Comparison of ENCODE assay signal across 21 cellular contexts in the genomic region with DNA sequence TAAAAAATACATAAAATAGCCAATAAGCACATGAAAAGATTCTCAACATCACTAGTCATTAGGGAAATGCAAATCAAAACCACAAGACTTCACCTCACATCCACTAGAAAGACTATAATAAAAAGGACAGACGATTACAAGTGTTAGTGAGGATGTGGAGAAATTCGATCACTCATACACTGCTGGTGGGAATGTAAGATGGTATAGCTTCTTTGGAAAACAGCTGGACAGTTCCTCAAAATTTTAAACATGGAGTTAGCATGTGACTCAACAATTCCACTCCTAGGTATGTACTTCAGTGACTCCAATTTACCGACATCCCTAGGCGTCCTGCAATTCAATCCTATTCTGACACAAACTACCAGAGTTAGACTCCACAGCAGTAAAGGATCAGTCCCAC. TPM values are rescaled to one million over a fixed set of nuclear protein-coding genes. Genes with fewer than 3 reads are reported as not detected.
DNase-seq lines count a peak whose midpoint lies in the region; FAIRE-seq and TF ChIP-seq lines count a peak whose summit lies in the region.
"Had no signal": no experiment of that assay in that cellular context is flagged by ENCODE, and none has a peak within 500 bp of the region (broad histone marks: within the 10 kb centered on the region; RNA-seq: fewer than 3 reads in every experiment).

No MANE protein-coding gene starts in this region.

- no peak overlapping the region for H3K4me3 Mint-ChIP-seq in astrocyte (ENCODE audit: unreplicated experiment)
- H3K4me3 Mint-ChIP-seq: B cell; CD8-positive, alpha-beta T cell; H9; IgD-negative memory B cell had no signal

- H2AFZ ChIP-seq in GM23248: no peak overlapping the region
- H2AFZ ChIP-seq in astrocyte (ENCODE audit: low read depth, low read length): no peak overlapping the region

- no peak overlapping the region for H3K4me2 ChIP-seq in GM23248 (ENCODE audit: unreplicated experiment)
- H3K4me2 ChIP-seq in astrocyte (ENCODE audit: low read length): no peak overlapping the region
- H3K4me2 ChIP-seq: BLaER1 treated with 17β-estradiol and CSF1 and Interleukin-3, amounts not matched to agents 10 nM and 100 nM had no signal

- H3F3A ChIP-seq in GM23248 (ENCODE audit: insufficient read depth): peaks cover 16% of the 10 kb centered on the region

- TF ChIP-seq POLR2A in transverse colon (IDR thresholded peaks at IDR 0.05): no peak

- FAIRE-seq in astrocyte (lab: Jason Lieb, UNC): no peak
- FAIRE-seq: G401.6, GM12891, H1, HepG2 had no signal

- H3K4me3 ChIP-seq in GM23248 (no peak overlapping the region), astrocyte (ENCODE audit: insufficient read depth, low read depth, low read length) (no peak overlapping the region), transverse colon (no peak overlapping the region)
- H3K4me3 ChIP-seq: BLaER1 treated with 17β-estradiol and CSF1 and Interleukin-3, amounts not matched to agents 10 nM and 100 nM had no signal

- peaks cover 2% of the 10 kb centered on the region for H3K36me3 Mint-ChIP-seq in astrocyte (ENCODE audit: low read depth, unreplicated experiment)
- H3K36me3 Mint-ChIP-seq: CD8-positive, alpha-beta T cell had no signal

- H3K27ac Mint-ChIP-seq in astrocyte (ENCODE audit: unreplicated experiment): no peak overlapping the region
- H3K27ac Mint-ChIP-seq: B cell; CD8-positive, alpha-beta T cell; IgD-negative memory B cell had no signal

- H4K20me1 ChIP-seq in GM23248 (ENCODE audit: insufficient read depth) (no peaks in the 10 kb centered on the region), astrocyte (ENCODE audit: insufficient read depth, low read length) (no peaks in the 10 kb centered on the region)
- H4K20me1 ChIP-seq: BLaER1 treated with 17β-estradiol and CSF1 and Interleukin-3, amounts not matched to agents 10 nM and 100 nM had no signal

- H3K4me1 ChIP-seq in GM23248 (ENCODE audit: insufficient read depth): peaks cover 19% of the 10 kb centered on the region
- H3K4me1 ChIP-seq in astrocyte (ENCODE audit: insufficient read depth, low read length): peaks cover 5% of the 10 kb centered on the region
- H3K4me1 ChIP-seq in transverse colon: peaks cover 6 to 38% (median 20%) of the 10 kb centered on the region in 4 donors
- H3K4me1 ChIP-seq: BLaER1 treated with 17β-estradiol and CSF1 and Interleukin-3, amounts not matched to agents 10 nM and 100 nM had no signal

- H3K9me3 ChIP-seq in GM23248 (ENCODE audit: low read depth) (no peaks in the 10 kb centered on the region), astrocyte (ENCODE audit: insufficient read depth, low read depth, low read length) (no peaks in the 10 kb centered on the region), transverse colon (no peaks in the 10 kb centered on the region)
- H3K9me3 ChIP-seq: BLaER1 treated with 17β-estradiol and CSF1 and Interleukin-3, amounts not matched to agents 10 nM and 100 nM had no signal

- WGBS in GM23248 (ENCODE audit: low coverage in 1 of 2, low lambda C conversion rate in 2 of 2, missing lambda C conversion rate in 2 of 2), 2 experiments: 79 to 80% methylated on average over 4 of the region's 4 CpGs
- 80 to 83% methylated on average over 4 of the region's 4 CpGs for WGBS in transverse colon (ENCODE audit: low coverage in 1 of 2), 2 donors

- H3K4me1 Mint-ChIP-seq in astrocyte (ENCODE audit: low read depth, unreplicated experiment): peaks cover 4% of the 10 kb centered on the region
- H3K4me1 Mint-ChIP-seq: B cell had no signal

- no peaks in the 10 kb centered on the region for H3K27me3 ChIP-seq in GM23248 (replicated peaks; ENCODE audit: insufficient read depth)
- no peaks in the 10 kb centered on the region for H3K27me3 ChIP-seq in astrocyte (ENCODE audit: insufficient read depth, low read length)
- no peaks in the 10 kb centered on the region for H3K27me3 ChIP-seq in transverse colon
- H3K27me3 ChIP-seq: BLaER1 treated with 17β-estradiol and CSF1 and Interleukin-3, amounts not matched to agents 10 nM and 100 nM had no signal

- intact Hi-C loops in transverse colon (cut with DNase I; ENCODE audit: low total_unique reads): no loop called here

- H3K27ac ChIP-seq in GM23248 (no peak overlapping the region), astrocyte (ENCODE audit: low read depth, low read length) (no peak overlapping the region), transverse colon (peak overlapping the region in 3 of 4 donors; percentile 5 to 72 (median 47))
- H3K27ac ChIP-seq: BLaER1 treated with 17β-estradiol and CSF1 and Interleukin-3, amounts not matched to agents 10 nM and 100 nM had no signal

- DNase-seq in NCI-H526 treated with DMSO at 0.1 percent for 48 hours (lab: John Stamatoyannopoulos, UW) (peak; percentile 19), NCI-H526 (lab: John Stamatoyannopoulos, UW) (no peak), GM23248 (peak; percentile 17), astrocyte (ENCODE audit: low read depth) (peak; percentile 49), transverse colon (no peak), LoVo (ENCODE audit: low spot score) (no peak), GM19238 (ENCODE audit: insufficient read length, low spot score) (no peak)
- DNase-seq: Calu3; CD8-positive, alpha-beta T cell; DMS 273 treated with DMSO at 0.1 percent for 48 hours; DMS53; DND-41; H9; KG1 had no signal

- H3K9me2 ChIP-seq in GM23248 (ENCODE audit: insufficient read depth): no peaks in the 10 kb centered on the region

- no peak for TF ChIP-seq CTCF in astrocyte (IDR thresholded peaks at IDR 0.05; ENCODE audit: insufficient read depth, low read depth, low read length)
- no peak for TF ChIP-seq CTCF in transverse colon (IDR thresholded peaks at IDR 0.05)

- H3K9ac ChIP-seq in GM23248 (no peak overlapping the region), astrocyte (ENCODE audit: low read length) (no peak overlapping the region)
- H3K9ac ChIP-seq: BLaER1 treated with 17β-estradiol and CSF1 and Interleukin-3, amounts not matched to agents 10 nM and 100 nM had no signal

- H3K36me3 ChIP-seq in GM23248 (ENCODE audit: low read depth) (no peaks in the 10 kb centered on the region), astrocyte (ENCODE audit: insufficient read depth, low read length) (no peaks in the 10 kb centered on the region), transverse colon (no peaks in the 10 kb centered on the region)
- H3K36me3 ChIP-seq: BLaER1 treated with 17β-estradiol and CSF1 and Interleukin-3, amounts not matched to agents 10 nM and 100 nM had no signal

- in situ Hi-C loops in GM23248 (cut with MboI): no loop called here
- in situ Hi-C loops in transverse colon (cut with MboI; ENCODE audit: low pct_ligation_motif_present in 1 of 4, low pct_unique_long_range_greater_than_20kb in 1 of 4, low sequenced_read_pairs in 3 of 4): no loop called here

- H3K9me3 Mint-ChIP-seq in astrocyte (ENCODE audit: unreplicated experiment): no peaks in the 10 kb centered on the region
- H3K9me3 Mint-ChIP-seq: CD8-positive, alpha-beta T cell; H9; IgD-negative memory B cell had no signal

- no peaks in the 10 kb centered on the region for H3K27me3 Mint-ChIP-seq in astrocyte (ENCODE audit: low read depth, unreplicated experiment)

- H3K79me2 ChIP-seq in GM23248 (ENCODE audit: insufficient read depth): no peaks in the 10 kb centered on the region
- H3K79me2 ChIP-seq in astrocyte (ENCODE audit: insufficient read depth, low read length): no peaks in the 10 kb centered on the region

- no peak for TF ChIP-seq EP300 in transverse colon (IDR thresholded peaks at IDR 0.05; ENCODE audit: low read depth)

RNA-seq across cellular contexts. Expression of a gene that starts 13.7 kb away (rescaled TPM):
- total RNA-seq in GM23248 (2014; rRNA removed; shearing (Covaris generic)): 0.32 TPM in 1 of 2 replicates, not detected in the other
- polyA plus RNA-seq in GM23248 (2016; fragmentation: Nextera tagmentation; extraction: Ambion mirVana): 0.25 TPM in 1 of 2 replicates, not detected in the other
- total RNA-seq in astrocyte: 4.7 and 5.7 TPM in 2 replicates
- 10 to 100 TPM in 3 of 4 donors, 1 to 10 TPM in 1; 9.2 to 21.3 (median 16.1) TPM for total RNA-seq in transverse colon

Comparison
In these comparisons a context has a peak if more than half of its experiments do, and no peak if none do; other contexts are left out.
1. DNase-seq: peak in NCI-H526 treated with DMSO at 0.1 percent for 48 hours (single experiment), GM23248 (single experiment) and astrocyte (single experiment); none in NCI-H526 (0 of 2), transverse colon (single experiment), LoVo (single experiment) and GM19238 (single experiment).
2. H3K27ac ChIP-seq: peak in transverse colon (3 of 4); none in GM23248 (single experiment) and astrocyte (single experiment).